18 cellular contexts compared by ENCODE assay signal in the genomic region with DNA sequence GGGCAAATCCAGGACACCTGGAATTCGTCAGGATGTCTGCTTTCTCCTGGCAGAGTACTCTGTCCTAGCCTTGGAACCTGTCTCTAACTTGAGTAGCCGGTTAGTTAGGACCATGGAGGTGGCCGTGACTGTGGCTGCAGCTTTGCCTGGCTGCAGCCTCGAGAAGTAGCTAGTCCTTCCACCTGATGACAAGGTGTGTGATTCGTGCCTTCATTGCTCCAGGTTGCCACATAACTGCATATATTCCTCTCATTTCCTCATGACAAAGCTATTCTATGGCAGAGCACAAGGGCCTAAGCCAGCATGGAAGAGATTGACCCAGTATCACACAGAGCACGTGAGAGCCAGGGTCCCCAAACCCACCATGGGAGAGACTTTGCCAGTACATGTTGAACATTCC. TPM values are rescaled to one million over a fixed set of nuclear protein-coding genes. Genes with fewer than 3 reads are reported as not detected.
"Had no signal": no experiment of that assay in that cellular context is flagged by ENCODE, and none has a peak within 500 bp of the region (broad histone marks: within the 10 kb centered on the region; RNA-seq: fewer than 3 reads in every experiment).

No MANE protein-coding gene starts in this region.

- H3K27ac Mint-ChIP-seq: activated CD8-positive, alpha-beta T cell treated with anti-CD3 and anti-CD28 coated beads, Interleukin-2, amount 10 ng/mL, durations not matched to agents 7 days and 5 days; activated naive CD8-positive, alpha-beta T cell treated with anti-CD3 and anti-CD28 coated beads, Interleukin-2, amount 50 U/mL, for 24 hours; activated T-helper 1 cell treated with anti-CD3 and anti-CD28 coated beads, Interleukin-12 subunit alpha, Interleukin-12 subunit beta, Interleukin-2, Interleukin-4 antibody, amounts not matched to agents 30 ng/mL and 10 ng/mL and 1 ng/mL, durations not matched to agents 14 hours and 24 hours and 36 hours had no signal

- H3K4me1 ChIP-seq: sigmoid colon had no signal

- H3K27ac ChIP-seq: sigmoid colon, WERI-Rb-1 had no signal

- H3K4me1 Mint-ChIP-seq: activated naive CD8-positive, alpha-beta T cell treated with anti-CD3 and anti-CD28 coated beads, Interleukin-2, amount 50 U/mL, for 24 hours; neural crest cell had no signal

- H3K27me3 ChIP-seq: sigmoid colon, upper lobe of left lung had no signal

- H3K4me3 Mint-ChIP-seq: activated CD8-positive, alpha-beta T cell treated with anti-CD3 and anti-CD28 coated beads, Interleukin-2, amount 10 ng/mL, durations not matched to agents 7 days and 5 days; activated naive CD8-positive, alpha-beta T cell treated with anti-CD3 and anti-CD28 coated beads, Interleukin-2, amount 50 U/mL, for 24 hours; activated T-helper 1 cell treated with anti-CD3 and anti-CD28 coated beads, Interleukin-12 subunit alpha, Interleukin-12 subunit beta, Interleukin-2, Interleukin-4 antibody, amounts not matched to agents 30 ng/mL and 10 ng/mL and 1 ng/mL, durations not matched to agents 14 hours and 24 hours and 36 hours; neural crest cell had no signal

- DNase-seq: activated CD4-positive, alpha-beta T cell treated with anti-CD3 and anti-CD28 coated beads for 48 hours; activated CD8-positive, alpha-beta memory T cell treated with anti-CD3 and anti-CD28 coated beads, Interleukin-2, amount 50 U/mL, for 48 hours; activated CD8-positive, alpha-beta T cell treated with anti-CD3 and anti-CD28 coated beads, Interleukin-2, amount 10 ng/mL, durations not matched to agents 7 days and 5 days; activated naive CD4-positive, alpha-beta T cell treated with Interleukin-2 at 50 U/mL for 16 hours; activated naive CD8-positive, alpha-beta T cell treated with anti-CD3 and anti-CD28 coated beads, Interleukin-2, amount 50 U/mL, for 24 hours; effector memory CD4-positive, alpha-beta T cell; left cardiac atrium; sigmoid colon; stimulated activated CD4-positive, alpha-beta T cell treated with anti-CD3 and anti-CD28 coated beads, Interleukin-2, amount 100 ng/mL, for 48 hours; stimulated activated naive CD4-positive, alpha-beta T cell treated with Interleukin-2 at 50 U/mL for 16 hours; T-helper 1 cell; WERI-Rb-1 had no signal

- H3K27me3 Mint-ChIP-seq: activated naive CD8-positive, alpha-beta T cell treated with anti-CD3 and anti-CD28 coated beads, Interleukin-2, amount 50 U/mL, for 24 hours had no signal

- H3K9me3 Mint-ChIP-seq: activated naive CD8-positive, alpha-beta T cell treated with anti-CD3 and anti-CD28 coated beads, Interleukin-2, amount 50 U/mL, for 24 hours; activated T-helper 1 cell treated with anti-CD3 and anti-CD28 coated beads, Interleukin-12 subunit alpha, Interleukin-12 subunit beta, Interleukin-2, Interleukin-4 antibody, amounts not matched to agents 30 ng/mL and 10 ng/mL and 1 ng/mL, durations not matched to agents 14 hours and 24 hours and 36 hours; neural crest cell had no signal

- H3K4me3 ChIP-seq: sigmoid colon, upper lobe of left lung had no signal

- H3K9me3 ChIP-seq: sigmoid colon, upper lobe of left lung had no signal

RNA-seq across cellular contexts. Expression of a gene that starts 39.8 kb away (rescaled TPM):
- total RNA-seq: activated CD8-positive, alpha-beta T cell treated with anti-CD3 and anti-CD28 coated beads, Interleukin-2, amount 10 ng/mL, durations not matched to agents 7 days and 5 days; activated T-helper 1 cell treated with anti-CD3 and anti-CD28 coated beads, Interleukin-12 subunit alpha, Interleukin-12 subunit beta, Interleukin-2, Interleukin-4 antibody, amounts not matched to agents 30 ng/mL and 10 ng/mL and 1 ng/mL, durations not matched to agents 14 hours and 24 hours and 36 hours; epithelial cell of proximal tubule; glomerular endothelial cell; osteocyte had no signal
